In the genomic region with DNA sequence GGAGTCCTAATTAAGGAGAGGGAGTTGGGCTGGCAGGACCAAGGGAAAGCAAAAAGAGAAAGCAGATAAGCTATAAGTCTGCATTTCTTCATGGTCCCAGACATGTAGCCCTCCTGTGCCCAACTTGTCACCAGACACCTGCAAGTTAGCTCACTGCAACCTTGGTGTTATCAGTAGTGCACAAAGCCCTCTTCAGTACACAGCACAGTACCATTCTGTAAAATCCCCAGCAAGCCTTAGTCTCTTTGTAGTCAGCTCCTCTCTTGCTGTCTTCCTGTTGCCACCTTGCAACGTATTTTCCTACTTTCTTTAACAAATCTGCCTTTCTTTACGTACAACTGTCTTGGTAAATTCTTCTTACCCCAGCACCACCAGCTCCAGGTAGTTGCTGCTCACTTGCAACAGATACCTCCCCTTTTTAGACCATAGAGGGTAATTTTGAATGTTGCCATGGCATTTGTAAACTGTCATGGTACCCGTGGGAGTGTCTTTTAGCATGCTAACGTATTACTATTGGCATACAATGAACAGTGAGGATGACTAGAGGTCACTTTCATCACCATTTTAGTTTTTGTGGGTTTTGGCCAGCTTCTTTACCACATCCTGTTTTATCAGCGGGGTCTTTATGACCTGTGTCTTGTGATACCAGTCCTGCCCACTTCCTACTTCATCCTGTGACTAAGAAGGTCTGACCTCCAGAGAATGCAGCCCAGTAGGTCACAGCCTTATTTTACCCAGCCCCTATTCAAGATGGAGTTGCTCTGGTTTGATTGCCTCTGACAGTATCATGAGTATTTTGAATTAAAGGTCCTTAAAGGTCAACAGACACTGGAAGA, we compare ENCODE assay signal across 7 cellular contexts. TPM values are rescaled to one million over a fixed set of nuclear protein-coding genes. Genes with fewer than 3 reads are reported as not detected.
DNase-seq lines count a peak whose midpoint lies in the region; ATAC-seq, FAIRE-seq and TF ChIP-seq lines count a peak whose summit lies in the region.

No MANE protein-coding gene starts in this region.

- WGBS in lower leg skin, 2 donors = 44 to 63% methylated on average over 5 of the region's 5 CpGs

- TF ChIP-seq POLR2A in lower leg skin (IDR thresholded peaks at IDR 0.05) = no peak

- H3K4me3 ChIP-seq in RWPE2 (ENCODE audit: severe bottlenecking) = no peak overlapping the region
- H3K4me3 ChIP-seq in neutrophil (ENCODE audit: low read depth in 1 of 2, low read length in 1 of 2) = no peak overlapping the region
- H3K4me3 ChIP-seq in lower leg skin (ENCODE audit: low read depth, poor library complexity, severe bottlenecking) = no peak overlapping the region

- peak; percentile 83 for ATAC-seq in HG02981 (IDR thresholded peaks at IDR 0.05; ENCODE audit: unreplicated experiment)
- peak; percentile 35; the same call in 1 of the 3 replicates for ATAC-seq in RWPE2 (ENCODE audit: low read depth)

- FAIRE-seq in GM19239 (lab: Jason Lieb, UNC) = peak; percentile 86

- no peaks in the 10 kb centered on the region for H3K36me3 ChIP-seq in RWPE2 (ENCODE audit: low read depth)
- H3K36me3 ChIP-seq in neutrophil = no peaks in the 10 kb centered on the region

- H3K27ac ChIP-seq in RWPE2 (ENCODE audit: poor library complexity, severe bottlenecking) (no peak overlapping the region), neutrophil (peak overlapping the region; percentile 72)

- DNase-seq in GM19239 (ENCODE audit: insufficient read length, low spot score) (no peak), RWPE2 (ENCODE audit: low spot score) (no peak), lower leg skin (ENCODE audit: low spot score in 2 of 2) (no peak), DMS79 treated with DMSO at 0.1 percent for 48 hours (lab: John Stamatoyannopoulos, UW) (no peak)
- no peak for DNase-seq in stimulated activated naive CD4-positive, alpha-beta T cell (lab: John Stamatoyannopoulos, UW)

- intact Hi-C loops in lower leg skin (cut with DNase I; ENCODE audit: low total_unique reads) = no loop called here

- H3K9me3 ChIP-seq in RWPE2 (ENCODE audit: severe bottlenecking) (no peaks in the 10 kb centered on the region), neutrophil (no peaks in the 10 kb centered on the region)

- no peak for TF ChIP-seq CTCF in RWPE2 (IDR thresholded peaks at IDR 0.05; ENCODE audit: poor library complexity, severe bottlenecking)
- no peak for TF ChIP-seq CTCF in neutrophil (IDR thresholded peaks at IDR 0.05)
- TF ChIP-seq CTCF in lower leg skin (IDR thresholded peaks at IDR 0.05) = no peak

- H3K27me3 ChIP-seq in RWPE2 (ENCODE audit: insufficient read depth, poor library complexity, severe bottlenecking) (no peaks in the 10 kb centered on the region), neutrophil (no peaks in the 10 kb centered on the region)

- H3K4me1 ChIP-seq in RWPE2 (ENCODE audit: insufficient read depth, poor library complexity, severe bottlenecking) (no peaks in the 10 kb centered on the region), neutrophil (ENCODE audit: control insufficient read depth in 1 of 2, insufficient read depth in 1 of 2, low read depth in 1 of 2, low read length in 1 of 2) (peaks cover 13 to 15% of the 10 kb centered on the region in 2 experiments)

RNA-seq across cellular contexts. Expression of a gene that starts 28.3 kb away (rescaled TPM):
- 10 to 100 TPM; 18.5 to 43.7 (median 31.4) TPM for total RNA-seq in lower leg skin
